ENCODE assay signal across 18 cellular contexts in the genomic region with DNA sequence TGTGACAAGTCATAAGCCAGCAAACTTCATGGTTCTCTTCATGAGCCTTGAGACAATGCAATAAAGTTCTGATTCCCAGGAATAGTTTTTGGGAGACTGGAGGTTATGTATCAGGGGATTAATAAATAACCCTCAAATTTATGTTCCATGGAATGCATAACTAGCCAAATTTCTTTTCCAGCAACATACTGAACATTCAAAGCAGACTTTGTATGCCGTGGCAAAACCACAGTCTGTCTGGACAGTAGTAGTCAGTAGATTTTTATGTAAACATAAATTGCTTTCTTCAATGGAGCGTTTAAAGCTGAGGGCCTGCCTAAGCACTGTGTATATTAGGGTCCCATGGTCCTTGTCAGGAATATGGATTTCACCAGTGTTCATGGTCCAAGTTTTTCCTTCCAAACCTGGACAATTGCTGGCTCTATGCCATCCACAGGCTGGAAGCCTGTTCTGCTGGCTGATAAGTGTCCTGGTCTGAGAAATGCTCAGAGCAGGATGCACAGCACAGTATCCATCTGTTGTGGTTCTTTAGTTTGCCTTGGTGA.
A peak's percentile ranks its signal among the peaks of the same experiment; 100 is the strongest.
DNase-seq lines count a peak whose midpoint lies in the region; ATAC-seq, FAIRE-seq and TF ChIP-seq lines count a peak whose summit lies in the region.
"Had no signal": no experiment of that assay in that cellular context is flagged by ENCODE, and none has a peak within 500 bp of the region (broad histone marks: within the 10 kb centered on the region; RNA-seq: fewer than 3 reads in every experiment).

No MANE protein-coding gene starts in this region.

- no peak for DNase-seq in left ventricle myocardium superior
- no peak for DNase-seq in left ventricle myocardium inferior
- DNase-seq in astrocyte (ENCODE audit: low read depth) = peak; percentile 85
- DNase-seq in iris pigment epithelial cell (ENCODE audit: low read depth) = peak; percentile 74
- DNase-seq in hippocampal formation (lab: John Stamatoyannopoulos, UW) = no peak
- no peak for DNase-seq in stimulated activated CD4-positive, alpha-beta T cell treated with anti-CD3 and anti-CD28 coated beads, Interleukin-12 subunit alpha, Interleukin-12 subunit beta, amount 100 ng/mL, for 4 hours
- no peak for DNase-seq in effector CD4-positive, alpha-beta T cell
- DNase-seq: activated CD4-positive, alpha-beta memory T cell treated with anti-CD3 and anti-CD28 coated beads for 36 hours; COR-L47; HCEC 1CT; islet precursor cell; mucosa of descending colon; NCI-H2227 treated with DMSO at 0.1 percent for 48 hours; OCI-M1; spleen; stimulated activated naive CD4-positive, alpha-beta T cell treated with Interleukin-2 at 50 U/mL for 16 hours; upper lobe of right lung had no signal

- H3K27ac Mint-ChIP-seq in astrocyte (ENCODE audit: unreplicated experiment) = peak overlapping the region; percentile 48
- H3K27ac Mint-ChIP-seq: activated CD4-positive, alpha-beta memory T cell treated with anti-CD3 and anti-CD28 coated beads for 36 hours had no signal

- H3K36me3 ChIP-seq in left ventricle myocardium inferior (no peaks in the 10 kb centered on the region), astrocyte (ENCODE audit: insufficient read depth, low read length) (no peaks in the 10 kb centered on the region)
- H3K36me3 ChIP-seq: spleen, upper lobe of right lung had no signal

- peaks cover 11% of the 10 kb centered on the region for H3K4me1 ChIP-seq in left ventricle myocardium inferior
- H3K4me1 ChIP-seq in astrocyte (ENCODE audit: insufficient read depth, low read length) = peaks cover 10% of the 10 kb centered on the region
- H3K4me1 ChIP-seq: spleen, upper lobe of right lung had no signal

- peak; percentile 73 for FAIRE-seq in astrocyte (lab: Jason Lieb, UNC)

- no peak overlapping the region for H3K4me2 ChIP-seq in astrocyte (ENCODE audit: low read length)

- TF ChIP-seq CTCF in left ventricle myocardium inferior (IDR thresholded peaks at IDR 0.05; ENCODE audit: borderline replicate concordance) = no peak
- no peak for TF ChIP-seq CTCF in astrocyte (IDR thresholded peaks at IDR 0.05; ENCODE audit: insufficient read depth, low read depth, low read length)

- H3K9ac ChIP-seq in astrocyte (ENCODE audit: low read length) = no peak overlapping the region

- H2AFZ ChIP-seq in astrocyte (ENCODE audit: low read depth, low read length) = no peak overlapping the region

- no peaks in the 10 kb centered on the region for H3K9me3 ChIP-seq in left ventricle myocardium inferior (replicated peaks)
- no peaks in the 10 kb centered on the region for H3K9me3 ChIP-seq in astrocyte (ENCODE audit: insufficient read depth, low read depth, low read length)
- H3K9me3 ChIP-seq: mucosa of descending colon, spleen, upper lobe of right lung had no signal

- peaks cover 41% of the 10 kb centered on the region for H3K4me1 Mint-ChIP-seq in astrocyte (ENCODE audit: low read depth, unreplicated experiment)

- intact Hi-C loops in left ventricle myocardium superior (cut with micrococcal nuclease) = no loop called here
- intact Hi-C loops in left ventricle myocardium inferior (cut with micrococcal nuclease) = no loop called here

- no peaks in the 10 kb centered on the region for H3K27me3 Mint-ChIP-seq in astrocyte (ENCODE audit: low read depth, unreplicated experiment)

- H3K27ac ChIP-seq in left ventricle myocardium inferior (replicated peaks) = no peak overlapping the region
- H3K27ac ChIP-seq in astrocyte (ENCODE audit: low read depth, low read length) = no peak overlapping the region
- H3K27ac ChIP-seq: spleen, upper lobe of right lung had no signal

- H3K79me2 ChIP-seq in astrocyte (ENCODE audit: insufficient read depth, low read length) = no peaks in the 10 kb centered on the region

- ATAC-seq in left ventricle myocardium superior (peak; percentile 51), HG03045 (IDR thresholded peaks at IDR 0.05; ENCODE audit: unreplicated experiment) (no peak)
- ATAC-seq: mucosa of descending colon, upper lobe of right lung had no signal

- H3K4me3 ChIP-seq in left ventricle myocardium inferior = no peak overlapping the region
- no peak overlapping the region for H3K4me3 ChIP-seq in astrocyte (ENCODE audit: insufficient read depth, low read depth, low read length)
- H3K4me3 ChIP-seq: mucosa of descending colon, spleen, upper lobe of right lung had no signal

- H4K20me1 ChIP-seq in astrocyte (ENCODE audit: insufficient read depth, low read length) = no peaks in the 10 kb centered on the region

- no peaks in the 10 kb centered on the region for H3K9me3 Mint-ChIP-seq in astrocyte (ENCODE audit: unreplicated experiment)
- H3K9me3 Mint-ChIP-seq: activated CD4-positive, alpha-beta memory T cell treated with anti-CD3 and anti-CD28 coated beads for 36 hours had no signal

- peaks cover 3% of the 10 kb centered on the region for H3K36me3 Mint-ChIP-seq in astrocyte (ENCODE audit: low read depth, unreplicated experiment)
- H3K36me3 Mint-ChIP-seq: activated CD4-positive, alpha-beta memory T cell treated with anti-CD3 and anti-CD28 coated beads for 36 hours had no signal

- H3K4me3 Mint-ChIP-seq in astrocyte (ENCODE audit: unreplicated experiment) = no peak overlapping the region
- H3K4me3 Mint-ChIP-seq: activated CD4-positive, alpha-beta memory T cell treated with anti-CD3 and anti-CD28 coated beads for 36 hours had no signal

- H3K27me3 ChIP-seq in left ventricle myocardium inferior (ENCODE audit: low read depth) (no peaks in the 10 kb centered on the region), astrocyte (ENCODE audit: insufficient read depth, low read length) (no peaks in the 10 kb centered on the region)
- H3K27me3 ChIP-seq: spleen, upper lobe of right lung had no signal

Comparison
In these comparisons a context has a peak if more than half of its experiments do, and no peak if none do; other contexts are left out.
1. DNase-seq: peak in astrocyte (single experiment) and iris pigment epithelial cell (single experiment); none in left ventricle myocardium superior (single experiment), left ventricle myocardium inferior (single experiment), hippocampal formation (0 of 2), stimulated activated CD4-positive, alpha-beta T cell treated with anti-CD3 and anti-CD28 coated beads, Interleukin-12 subunit alpha, Interleukin-12 subunit beta, amount 100 ng/mL, for 4 hours (single experiment) and effector CD4-positive, alpha-beta T cell (single experiment).